Comparison of ENCODE assay signal across 30 cellular contexts in genomic region chr11:68813778-68814177, GRCh38.
"Had no signal": no experiment of that assay in that cellular context is flagged by ENCODE, and none has a peak within 500 bp of the region (broad histone marks: within the 10 kb centered on the region; RNA-seq: fewer than 3 reads in every experiment).

No MANE protein-coding gene starts in this region.

- H3K36me3 Mint-ChIP-seq: brain had no signal

- H3K4me3 ChIP-seq: adrenal gland, ascending aorta, cardiac muscle cell, colonic mucosa, gastroesophageal sphincter, heart left ventricle, right atrium auricular region, testis, transverse colon had no signal

- DNase-seq: activated CD4-positive, alpha-beta T cell treated with anti-CD3 and anti-CD28 coated beads for 48 hours; activated CD4-positive, alpha-beta T cell treated with anti-CD3 and anti-CD28 coated beads, Interleukin-2, amount 50 U/mL, for 48 hours; activated CD8-positive, alpha-beta memory T cell treated with anti-CD3 and anti-CD28 coated beads for 24 hours; activated effector memory CD4-positive, alpha-beta T cell treated with anti-CD3 and anti-CD28 coated beads, Interleukin-2, amount 50 U/mL, for 16 hours; activated naive CD4-positive, alpha-beta T cell treated with anti-CD3 and anti-CD28 coated beads for 36 hours; activated naive CD8-positive, alpha-beta T cell treated with anti-CD3 and anti-CD28 coated beads for 36 hours; activated T-cell treated with anti-CD3 and anti-CD28 coated beads, Interleukin-2, amount 50 U/mL, for 1 hour; adrenal gland; cerebellar nuclear complex; colonic mucosa; effector memory CD8-positive, alpha-beta T cell; heart left ventricle; hypothalamus; immature natural killer cell; kidney; midbrain; occipital lobe; stimulated activated naive CD8-positive, alpha-beta T cell treated with anti-CD3 and anti-CD28 coated beads, Interleukin-15, Interleukin-2, amounts not matched to agents 100 U/mL and 50 U/mL, for 24 hours; testis; transverse colon had no signal

- H3K27ac ChIP-seq: adrenal gland, ascending aorta, cardiac muscle cell, colonic mucosa, gastroesophageal sphincter, heart left ventricle, right atrium auricular region, testis, VCaP had no signal

- ATAC-seq: activated CD4-positive, CD25-positive, alpha-beta regulatory T cell treated with anti-CD3 and anti-CD28 coated beads, Interleukin-2, amount 50 U/mL, for 24 hours; effector memory CD8-positive, alpha-beta T cell; gastroesophageal sphincter; heart left ventricle; naive thymus-derived CD8-positive, alpha-beta T cell; stimulated activated naive CD8-positive, alpha-beta T cell treated with anti-CD3 and anti-CD28 coated beads, Interleukin-15, Interleukin-2, amounts not matched to agents 100 U/mL and 50 U/mL, for 24 hours had no signal

- H3K27me3 ChIP-seq: adrenal gland, ascending aorta, cardiac muscle cell, colonic mucosa, gastroesophageal sphincter, heart left ventricle, right atrium auricular region, testis, transverse colon had no signal

- H3K27ac Mint-ChIP-seq: activated naive CD4-positive, alpha-beta T cell treated with anti-CD3 and anti-CD28 coated beads for 36 hours; activated naive CD8-positive, alpha-beta T cell treated with anti-CD3 and anti-CD28 coated beads for 36 hours; activated T-helper 1 cell treated with anti-CD3 and anti-CD28 coated beads, Interleukin-12 subunit alpha, Interleukin-12 subunit beta, Interleukin-2, Interleukin-4 antibody, amounts not matched to agents 30 ng/mL and 10 ng/mL and 1 ng/mL, durations not matched to agents 14 hours and 24 hours and 36 hours; brain; immature natural killer cell had no signal

- H3K9me3 Mint-ChIP-seq: activated naive CD4-positive, alpha-beta T cell treated with anti-CD3 and anti-CD28 coated beads for 36 hours; activated naive CD8-positive, alpha-beta T cell treated with anti-CD3 and anti-CD28 coated beads for 36 hours; brain; effector memory CD8-positive, alpha-beta T cell; immature natural killer cell; naive thymus-derived CD8-positive, alpha-beta T cell; neural crest cell had no signal

- H3K27me3 Mint-ChIP-seq: activated naive CD8-positive, alpha-beta T cell treated with anti-CD3 and anti-CD28 coated beads for 36 hours; brain; effector memory CD8-positive, alpha-beta T cell; naive thymus-derived CD8-positive, alpha-beta T cell had no signal

- H3K4me3 Mint-ChIP-seq: activated naive CD4-positive, alpha-beta T cell treated with anti-CD3 and anti-CD28 coated beads for 36 hours; activated naive CD8-positive, alpha-beta T cell treated with anti-CD3 and anti-CD28 coated beads for 36 hours; activated T-helper 1 cell treated with anti-CD3 and anti-CD28 coated beads, Interleukin-12 subunit alpha, Interleukin-12 subunit beta, Interleukin-2, Interleukin-4 antibody, amounts not matched to agents 30 ng/mL and 10 ng/mL and 1 ng/mL, durations not matched to agents 14 hours and 24 hours and 36 hours; brain; effector memory CD8-positive, alpha-beta T cell; immature natural killer cell; neural crest cell had no signal
